2 cellular contexts compared by ENCODE assay signal in genomic region chr4:76385974-76386373, GRCh38.
TF ChIP-seq lines count a peak whose summit lies in the region.

No MANE protein-coding gene starts in this region.

TF ChIP-seq in GM23338, 12 proteins besides CTCF, POLR2A, EP300 and RAD21:
- no peak for TF ChIP-seq NANOG (IDR thresholded peaks at IDR 0.05; ENCODE audit: borderline replicate concordance)
- no peak for TF ChIP-seq REST (IDR thresholded peaks at IDR 0.05; ENCODE audit: unreplicated experiment)
- TF ChIP-seq POLR2AphosphoS5 (IDR thresholded peaks at IDR 0.05; ENCODE audit: low read depth): no peak
- TF ChIP-seq EZH2phosphoT487 (IDR thresholded peaks at IDR 0.05; ENCODE audit: unreplicated experiment): no peak
- TF ChIP-seq ETS1 (IDR thresholded peaks at IDR 0.05): no peak
- no peak for TF ChIP-seq ZNF462 (CRISPR knock-in tag; IDR thresholded peaks at IDR 0.05)
- no peak for TF ChIP-seq EZH2 (IDR thresholded peaks at IDR 0.05; ENCODE audit: low read depth, unreplicated experiment)
- no peak for TF ChIP-seq ZNF331 (CRISPR knock-in tag; IDR thresholded peaks at IDR 0.05; ENCODE audit: low read depth)
- TF ChIP-seq ZNF114 (CRISPR knock-in tag; IDR thresholded peaks at IDR 0.05): no peak
- TF ChIP-seq JUNB (IDR thresholded peaks at IDR 0.05; ENCODE audit: unreplicated experiment): no peak
- TF ChIP-seq STAT1 (IDR thresholded peaks at IDR 0.05; ENCODE audit: unreplicated experiment): no peak
- no peak for TF ChIP-seq CREB1 (CRISPR knock-in tag; IDR thresholded peaks at IDR 0.05; ENCODE audit: low read depth)
TF ChIP-seq in GM23338: peak in this region for 0.

TF ChIP-seq in K562, 482 proteins besides CTCF, POLR2A, EP300 and RAD21:
- TF ChIP-seq YY1 (IDR thresholded peaks at IDR 0.05; ENCODE audit: borderline replicate concordance in 1 of 3, control insufficient read depth in 1 of 3, extremely low read depth in 1 of 3, insufficient read depth in 3 of 3, insufficient read length in 1 of 3, insufficient replicate concordance in 2 of 3, low read depth in 1 of 3, low read length in 2 of 3): peak in 1 of 3 experiments; percentile 67
- 0 out of 2 replicates have a peak, but pooled peaks have one; percentile 14 for TF ChIP-seq ETV1 (tag; conservative IDR thresholded peaks at IDR 0.05; ENCODE audit: low read depth)
- TF ChIP-seq NFRKB (IDR thresholded peaks at IDR 0.05; ENCODE audit: low read depth): 0 out of 2 replicates have a peak, but pooled peaks have one; percentile 22
- TF ChIP-seq HMBOX1 (IDR thresholded peaks at IDR 0.05): no peak
- TF ChIP-seq BRD4 (IDR thresholded peaks at IDR 0.05): peak; percentile 45; the same call in 1 of the 2 replicates
